In the genomic region with DNA sequence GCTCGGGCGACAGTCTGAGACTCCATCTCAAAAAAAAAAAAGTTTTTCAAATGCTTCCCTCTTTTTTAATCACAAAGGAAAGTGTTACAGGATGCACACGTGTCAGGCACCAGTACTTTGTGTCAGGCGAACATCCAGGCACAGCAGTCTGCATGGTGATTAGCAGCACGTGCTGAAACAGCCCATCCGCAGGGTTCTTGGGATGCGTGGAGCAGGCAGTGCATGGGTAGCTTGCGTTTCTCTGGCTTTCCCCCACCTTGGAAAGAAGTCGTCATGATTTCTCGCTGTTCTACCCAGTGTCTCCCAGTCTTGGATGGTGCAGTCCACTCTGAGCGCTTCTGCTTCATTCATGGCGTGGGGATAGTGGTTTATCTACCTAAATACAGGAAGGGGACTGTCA, we compare ENCODE assay signal across 8 cellular contexts.
"Had no signal": no experiment of that assay in that cellular context is flagged by ENCODE, and none has a peak within 500 bp of the region (broad histone marks: within the 10 kb centered on the region; RNA-seq: fewer than 3 reads in every experiment).

No MANE protein-coding gene starts in this region.

- H3K4me1 ChIP-seq: HAP-1 had no signal

- H3K4me3 ChIP-seq: GM23248, HAP-1 had no signal

- H3K27ac ChIP-seq: GM23248, HL-60 had no signal

- DNase-seq: GM23248, GOT3, H7, HFFc6 had no signal

- H3K9me3 ChIP-seq: HAP-1 had no signal

- ATAC-seq: HCT116, HepG2 had no signal
